Comparison of ENCODE assay signal across 15 cellular contexts in the genomic region with DNA sequence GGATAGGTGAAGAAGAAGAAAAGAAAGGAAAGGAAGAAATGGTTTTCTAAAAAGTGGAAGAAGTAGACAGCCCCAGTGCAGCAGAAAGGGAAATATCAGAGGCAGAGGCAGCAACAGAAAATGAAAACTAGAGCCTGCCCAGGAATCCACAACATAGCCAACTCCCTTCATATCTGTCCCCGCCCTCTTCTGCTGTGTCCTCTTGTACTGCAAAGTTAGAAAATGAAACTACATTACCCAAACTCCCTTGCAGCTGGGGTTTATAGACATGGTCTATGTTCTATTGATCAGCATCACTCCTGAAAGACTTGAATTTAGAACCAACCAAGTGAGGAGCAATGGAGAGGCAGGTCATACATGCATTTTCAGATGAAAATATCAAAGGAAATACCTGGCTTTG.
DNase-seq lines count a peak whose midpoint lies in the region; ATAC-seq and TF ChIP-seq lines count a peak whose summit lies in the region.
"Had no signal": no experiment of that assay in that cellular context is flagged by ENCODE, and none has a peak within 500 bp of the region (broad histone marks: within the 10 kb centered on the region; RNA-seq: fewer than 3 reads in every experiment).

No MANE protein-coding gene starts in this region.

- no peaks in the 10 kb centered on the region for H3K36me3 ChIP-seq in DND-41 (ENCODE audit: insufficient read depth, low read length)
- no peaks in the 10 kb centered on the region for H3K36me3 ChIP-seq in HEK293 (ENCODE audit: control insufficient read depth in 2 of 2, insufficient read depth in 1 of 2, low read length in 2 of 2)
- H3K36me3 ChIP-seq in RWPE2 (ENCODE audit: low read depth): no peaks in the 10 kb centered on the region
- H3K36me3 ChIP-seq in CD4-positive, alpha-beta memory T cell (ENCODE audit: insufficient read depth, low read length): no peaks in the 10 kb centered on the region
- no peaks in the 10 kb centered on the region for H3K36me3 ChIP-seq in ascending aorta
- H3K36me3 ChIP-seq: thyroid gland had no signal

- H3K4me1 Mint-ChIP-seq in CD4-positive, alpha-beta memory T cell: peaks cover 0 to 2% (median 0%) of the 10 kb centered on the region in 4 donors
- H3K4me1 Mint-ChIP-seq: activated naive CD8-positive, alpha-beta T cell treated with anti-CD3 and anti-CD28 coated beads, Interleukin-2, amount 50 U/mL, for 24 hours had no signal

- peaks cover 0 to 6% of the 10 kb centered on the region in 2 donors for H3K27me3 Mint-ChIP-seq in CD4-positive, alpha-beta memory T cell

- intact Hi-C loops in CD4-positive, alpha-beta memory T cell (cut with micrococcal nuclease): no loop called here
- intact Hi-C loops in ascending aorta (cut with DNase I): no loop called here

- H3K4me1 ChIP-seq in DND-41 (ENCODE audit: insufficient read depth, low read length) (no peaks in the 10 kb centered on the region), HEK293 (ENCODE audit: control insufficient read depth, insufficient read depth, low read length) (no peaks in the 10 kb centered on the region), RWPE2 (ENCODE audit: insufficient read depth, poor library complexity, severe bottlenecking) (no peaks in the 10 kb centered on the region), ascending aorta (no peaks in the 10 kb centered on the region)
- H3K4me1 ChIP-seq in CD4-positive, alpha-beta memory T cell (ENCODE audit: insufficient read depth, low read length): no peaks in the 10 kb centered on the region
- H3K4me1 ChIP-seq: thyroid gland had no signal

- no peak overlapping the region for H3K27ac ChIP-seq in DND-41 (ENCODE audit: low read length)
- H3K27ac ChIP-seq in HEK293 (ENCODE audit: extremely low read depth, low read depth, low read length): no peak overlapping the region
- no peak overlapping the region for H3K27ac ChIP-seq in RWPE2 (ENCODE audit: poor library complexity, severe bottlenecking)
- H3K27ac ChIP-seq in CD4-positive, alpha-beta memory T cell (ENCODE audit: low read depth, low read length): no peak overlapping the region
- H3K27ac ChIP-seq in ascending aorta: no peak overlapping the region
- H3K27ac ChIP-seq: thyroid gland had no signal

- no peak overlapping the region for H3K4me2 ChIP-seq in DND-41 (ENCODE audit: insufficient read depth, low read length)

- CTCF ChIA-PET in HEK293 (lab: Yijun Ruan, JAX): interaction anchor here (1.1 to 1.7 kb wide), 2 partner anchors 12 to 87 kb away, joined by 4 to 6 read pairs; no protein-coding TSS in a partner anchor
- CTCF ChIA-PET in CD4-positive, alpha-beta memory T cell (lab: Charles Lee; ENCODE audit: partially characterized antibody): no interaction called here

- H2AFZ ChIP-seq in DND-41 (ENCODE audit: low read depth, low read length): no peak overlapping the region

- TF ChIP-seq CTCF in DND-41 (IDR thresholded peaks at IDR 0.05; ENCODE audit: borderline replicate concordance, extremely low read depth, low read length, poor library complexity, severe bottlenecking) (no peak), HEK293 (tag by site-specific recombination; IDR thresholded peaks at IDR 0.05) (no peak), RWPE2 (IDR thresholded peaks at IDR 0.05; ENCODE audit: poor library complexity, severe bottlenecking) (no peak), ascending aorta (IDR thresholded peaks at IDR 0.05) (no peak)

- peaks cover 0 to 3% (median 0%) of the 10 kb centered on the region in 8 donors for H3K9me3 Mint-ChIP-seq in CD4-positive, alpha-beta memory T cell
- H3K9me3 Mint-ChIP-seq: T-helper 2 cell treated with Interferon-gamma antibody and Interleukin-4, amounts not matched to agents 5 μg/mL and 100 μg/mL, for 36 hours had no signal

- no peak overlapping the region for H3K27ac Mint-ChIP-seq in CD4-positive, alpha-beta memory T cell
- H3K27ac Mint-ChIP-seq: activated naive CD8-positive, alpha-beta T cell treated with anti-CD3 and anti-CD28 coated beads, Interleukin-2, amount 50 U/mL, for 24 hours; T-helper 2 cell treated with Interferon-gamma antibody and Interleukin-4, amounts not matched to agents 5 μg/mL and 100 μg/mL, for 36 hours had no signal

- ATAC-seq in DND-41 (ENCODE audit: insufficient read depth, low read depth): peak; percentile 53; the same call in 1 of the 3 replicates
- 0 out of 3 replicates have a peak, but pooled peaks have one; percentile 41 for ATAC-seq in RWPE2 (ENCODE audit: low read depth)
- peak; percentile 92 for ATAC-seq in left lobe of liver
- no peak for ATAC-seq in HG03571 (IDR thresholded peaks at IDR 0.05; ENCODE audit: unreplicated experiment)
- ATAC-seq: activated naive CD8-positive, alpha-beta T cell treated with anti-CD3 and anti-CD28 coated beads, Interleukin-2, amount 50 U/mL, for 24 hours had no signal

- no peaks in the 10 kb centered on the region for H3K79me2 ChIP-seq in DND-41 (ENCODE audit: insufficient read depth, low read length)

- H3K9ac ChIP-seq in DND-41 (ENCODE audit: low read depth, low read length): no peak overlapping the region

- no peak overlapping the region for H3K4me3 Mint-ChIP-seq in CD4-positive, alpha-beta memory T cell
- H3K4me3 Mint-ChIP-seq: activated naive CD8-positive, alpha-beta T cell treated with anti-CD3 and anti-CD28 coated beads, Interleukin-2, amount 50 U/mL, for 24 hours; T-helper 2 cell treated with Interferon-gamma antibody and Interleukin-4, amounts not matched to agents 5 μg/mL and 100 μg/mL, for 36 hours had no signal

- POLR2A ChIA-PET in HEK293 (lab: Yijun Ruan, JAX): no interaction called here
- POLR2A ChIA-PET in CD4-positive, alpha-beta memory T cell (lab: Charles Lee; ENCODE audit: partially characterized antibody): no interaction called here

- H3K36me3 Mint-ChIP-seq in CD4-positive, alpha-beta memory T cell: no peaks in the 10 kb centered on the region

- DNase-seq in DND-41 (no peak), RWPE2 (ENCODE audit: low spot score) (no peak), left lobe of liver (ENCODE audit: low spot score) (no peak), ascending aorta (ENCODE audit: low spot score in 2 of 2) (no peak)
- DNase-seq in CD4-positive, alpha-beta memory T cell: no peak
- DNase-seq in activated CD4-positive, alpha-beta T cell treated with anti-CD3 and anti-CD28 coated beads for 1 hour: no peak
- DNase-seq: activated CD8-positive, alpha-beta memory T cell treated with anti-CD3 and anti-CD28 coated beads for 24 hours; activated naive CD8-positive, alpha-beta T cell treated with anti-CD3 and anti-CD28 coated beads, Interleukin-2, amount 50 U/mL, for 24 hours; GF-D8; mesenchymal stem cell; NCI-H1930; thyroid gland had no signal

- no peaks in the 10 kb centered on the region for H4K20me1 ChIP-seq in DND-41 (ENCODE audit: insufficient read depth, low read length)

- no peaks in the 10 kb centered on the region for H3K27me3 ChIP-seq in DND-41 (ENCODE audit: insufficient read depth, low read length, poor library complexity)
- H3K27me3 ChIP-seq in RWPE2 (ENCODE audit: insufficient read depth, poor library complexity, severe bottlenecking): no peaks in the 10 kb centered on the region
- H3K27me3 ChIP-seq in CD4-positive, alpha-beta memory T cell (ENCODE audit: insufficient read depth, low read length): no peaks in the 10 kb centered on the region
- H3K27me3 ChIP-seq in ascending aorta: no peaks in the 10 kb centered on the region
- H3K27me3 ChIP-seq: thyroid gland had no signal

- H3K4me3 ChIP-seq in DND-41 (ENCODE audit: low read depth in 1 of 2, low read length in 2 of 2) (no peak overlapping the region), HEK293 (ENCODE audit: low read depth, low read length) (no peak overlapping the region), RWPE2 (ENCODE audit: severe bottlenecking) (no peak overlapping the region), ascending aorta (no peak overlapping the region)
- H3K4me3 ChIP-seq in CD4-positive, alpha-beta memory T cell (ENCODE audit: low read length in 2 of 2): no peak overlapping the region
- H3K4me3 ChIP-seq: thyroid gland had no signal

- H3K9me3 ChIP-seq in DND-41 (ENCODE audit: insufficient read depth, low read length, severe bottlenecking) (no peaks in the 10 kb centered on the region), HEK293 (ENCODE audit: control insufficient read depth, insufficient read depth, low read depth, low read length) (no peaks in the 10 kb centered on the region), RWPE2 (ENCODE audit: severe bottlenecking) (no peaks in the 10 kb centered on the region), ascending aorta (no peaks in the 10 kb centered on the region)
- no peaks in the 10 kb centered on the region for H3K9me3 ChIP-seq in CD4-positive, alpha-beta memory T cell (ENCODE audit: control insufficient read depth in 1 of 2, low read length in 2 of 2)
- H3K9me3 ChIP-seq: thyroid gland had no signal

TF ChIP-seq in HEK293, 187 proteins besides CTCF, POLR2A, EP300 and RAD21:
- TF ChIP-seq ZNF701 (tag by site-specific recombination; IDR thresholded peaks at IDR 0.05) (no peak), KLF1 (tag by site-specific recombination; IDR thresholded peaks at IDR 0.05) (0 out of 2 replicates have a peak, but pooled peaks have one; percentile 26)
TF ChIP-seq in HEK293: peak in this region for 1.
